ENCODE assay signal across 23 cellular contexts in the genomic region with DNA sequence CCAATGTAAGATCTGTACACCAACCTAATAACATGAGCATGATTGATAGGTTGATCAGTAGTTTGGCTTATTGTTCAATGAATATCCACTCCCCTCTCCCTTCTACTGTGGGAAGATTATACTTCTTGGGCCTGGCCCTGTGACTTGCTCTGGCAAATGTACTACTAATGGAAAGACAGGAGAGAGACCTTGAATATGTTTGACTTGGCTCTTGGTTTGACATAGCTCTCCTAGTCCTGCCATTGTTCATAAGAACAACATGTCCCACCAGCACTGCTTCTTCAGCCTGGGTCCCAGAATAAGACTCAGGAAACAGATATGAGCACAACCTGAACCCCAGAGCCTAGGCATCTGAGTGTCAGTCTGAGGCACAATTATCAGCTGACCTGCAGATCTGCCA.
"Had no signal": no experiment of that assay in that cellular context is flagged by ENCODE, and none has a peak within 500 bp of the region (broad histone marks: within the 10 kb centered on the region; RNA-seq: fewer than 3 reads in every experiment).

No MANE protein-coding gene starts in this region.

- H3K4me1 ChIP-seq: SJSA1 had no signal

- H3K36me3 ChIP-seq: MG63, SJSA1 had no signal

- FAIRE-seq: RCC 7860 had no signal

- H3K4me3 ChIP-seq: MG63, SJSA1, SK-N-MC had no signal

- H3K27ac ChIP-seq: SJSA1, SK-N-MC had no signal

- H3K27me3 ChIP-seq: MG63, SJSA1 had no signal

- DNase-seq: Karpas-422, KG1, MG63, NCI-H1092, NCI-H1105 treated with DMSO at 0.1 percent for 48 hours, NCI-H1417 treated with DMSO at 0.1 percent for 48 hours, NCI-H146, NCI-H1694 treated with DMSO at 0.1 percent for 48 hours, NCI-H2029, NCI-H2081 treated with DMSO at 0.1 percent for 48 hours, NCI-H2171, NCI-H226, NCI-H446, NCI-H510A, NCI-H524 treated with DMSO at 0.1 percent for 48 hours, NCI-H69, NCI-H774, Right ventricle myocardium superior, RPMI8226, SIG-M5 had no signal
